Comparison of ENCODE assay signal across 1 cellular context in the genomic region with DNA sequence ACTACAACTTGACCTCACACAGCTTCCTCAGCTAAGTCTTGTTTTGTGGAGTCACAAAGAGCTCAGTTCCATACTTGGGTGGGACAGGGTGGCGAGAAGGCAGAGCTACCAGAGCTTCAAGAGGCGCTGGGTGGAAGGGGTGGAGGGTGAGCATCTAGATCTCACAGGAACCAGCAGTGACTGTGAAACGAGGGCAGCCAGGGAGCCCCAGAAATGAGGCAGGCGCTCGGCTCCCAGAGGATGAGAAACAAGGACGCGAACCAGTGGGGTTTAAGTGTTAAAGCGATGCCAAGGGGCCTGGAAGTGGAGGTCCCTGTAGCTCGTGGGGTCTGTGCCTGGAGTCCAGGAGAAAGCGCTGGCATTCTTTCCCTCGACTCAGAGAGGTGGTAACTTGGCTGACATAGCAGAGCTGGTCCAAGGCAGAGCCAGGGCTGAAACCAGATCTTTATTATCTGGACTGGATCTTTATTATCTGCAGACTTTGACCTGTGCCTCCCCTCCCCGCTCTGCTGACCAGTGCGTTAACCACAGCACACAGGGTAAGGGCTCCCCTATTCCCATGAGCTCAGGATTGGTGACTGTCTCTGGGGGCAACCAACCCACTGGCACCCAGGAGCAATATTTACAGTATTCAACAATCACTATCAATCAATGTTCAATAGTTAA.
TF ChIP-seq lines count a peak whose summit lies in the region.

No MANE protein-coding gene starts in this region.

TF ChIP-seq in H1, 55 proteins besides CTCF, POLR2A, EP300 and RAD21:
- TF ChIP-seq CHD2 (IDR thresholded peaks at IDR 0.05; ENCODE audit: low read length) (no peak), GABPA (IDR thresholded peaks at IDR 0.05; ENCODE audit: borderline replicate concordance, insufficient read depth, low read length) (no peak), KDM5A (IDR thresholded peaks at IDR 0.05; ENCODE audit: low read length) (no peak), POU5F1 (IDR thresholded peaks at IDR 0.05; ENCODE audit: low read depth, low read length) (no peak), MAFK (IDR thresholded peaks at IDR 0.05; ENCODE audit: low read depth, low read length) (no peak), BCL11A (IDR thresholded peaks at IDR 0.05; ENCODE audit: low read depth in 2 of 2, low read length in 2 of 2) (no peak), ZNF274 (IDR thresholded peaks at IDR 0.05; ENCODE audit: borderline replicate concordance, extremely low read depth, low read length) (no peak), SAP30 (IDR thresholded peaks at IDR 0.05; ENCODE audit: insufficient read depth, insufficient replicate concordance, low read length) (no peak), SUZ12 (IDR thresholded peaks at IDR 0.05; ENCODE audit: low read length) (no peak), TEAD4 (IDR thresholded peaks at IDR 0.05; ENCODE audit: low read depth, low read length) (no peak), HDAC2 (IDR thresholded peaks at IDR 0.05; ENCODE audit: borderline replicate concordance in 1 of 2, low read depth in 2 of 2, low read length in 2 of 2) (no peak), SP4 (IDR thresholded peaks at IDR 0.05; ENCODE audit: low read length) (no peak), SIX5 (IDR thresholded peaks at IDR 0.05; ENCODE audit: low read depth, low read length) (no peak), POLR2AphosphoS5 (IDR thresholded peaks at IDR 0.05; ENCODE audit: low read depth, low read length) (no peak), KDM4A (IDR thresholded peaks at IDR 0.05; ENCODE audit: low read depth, low read length, severe bottlenecking) (no peak)
- TF ChIP-seq, protein P1, sequence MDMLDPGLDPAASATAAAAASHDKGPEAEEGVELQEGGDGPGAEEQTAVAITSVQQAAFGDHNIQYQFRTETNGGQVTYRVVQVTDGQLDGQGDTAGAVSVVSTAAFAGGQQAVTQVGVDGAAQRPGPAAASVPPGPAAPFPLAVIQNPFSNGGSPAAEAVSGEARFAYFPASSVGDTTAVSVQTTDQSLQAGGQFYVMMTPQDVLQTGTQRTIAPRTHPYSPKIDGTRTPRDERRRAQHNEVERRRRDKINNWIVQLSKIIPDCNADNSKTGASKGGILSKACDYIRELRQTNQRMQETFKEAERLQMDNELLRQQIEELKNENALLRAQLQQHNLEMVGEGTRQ (IDR thresholded peaks at IDR 0.05; ENCODE audit: low read length) = no peak
- TF ChIP-seq, protein P2, sequence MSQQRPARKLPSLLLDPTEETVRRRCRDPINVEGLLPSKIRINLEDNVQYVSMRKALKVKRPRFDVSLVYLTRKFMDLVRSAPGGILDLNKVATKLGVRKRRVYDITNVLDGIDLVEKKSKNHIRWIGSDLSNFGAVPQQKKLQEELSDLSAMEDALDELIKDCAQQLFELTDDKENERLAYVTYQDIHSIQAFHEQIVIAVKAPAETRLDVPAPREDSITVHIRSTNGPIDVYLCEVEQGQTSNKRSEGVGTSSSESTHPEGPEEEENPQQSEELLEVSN (IDR thresholded peaks at IDR 0.05) = no peak
- TF ChIP-seq, protein P3, sequence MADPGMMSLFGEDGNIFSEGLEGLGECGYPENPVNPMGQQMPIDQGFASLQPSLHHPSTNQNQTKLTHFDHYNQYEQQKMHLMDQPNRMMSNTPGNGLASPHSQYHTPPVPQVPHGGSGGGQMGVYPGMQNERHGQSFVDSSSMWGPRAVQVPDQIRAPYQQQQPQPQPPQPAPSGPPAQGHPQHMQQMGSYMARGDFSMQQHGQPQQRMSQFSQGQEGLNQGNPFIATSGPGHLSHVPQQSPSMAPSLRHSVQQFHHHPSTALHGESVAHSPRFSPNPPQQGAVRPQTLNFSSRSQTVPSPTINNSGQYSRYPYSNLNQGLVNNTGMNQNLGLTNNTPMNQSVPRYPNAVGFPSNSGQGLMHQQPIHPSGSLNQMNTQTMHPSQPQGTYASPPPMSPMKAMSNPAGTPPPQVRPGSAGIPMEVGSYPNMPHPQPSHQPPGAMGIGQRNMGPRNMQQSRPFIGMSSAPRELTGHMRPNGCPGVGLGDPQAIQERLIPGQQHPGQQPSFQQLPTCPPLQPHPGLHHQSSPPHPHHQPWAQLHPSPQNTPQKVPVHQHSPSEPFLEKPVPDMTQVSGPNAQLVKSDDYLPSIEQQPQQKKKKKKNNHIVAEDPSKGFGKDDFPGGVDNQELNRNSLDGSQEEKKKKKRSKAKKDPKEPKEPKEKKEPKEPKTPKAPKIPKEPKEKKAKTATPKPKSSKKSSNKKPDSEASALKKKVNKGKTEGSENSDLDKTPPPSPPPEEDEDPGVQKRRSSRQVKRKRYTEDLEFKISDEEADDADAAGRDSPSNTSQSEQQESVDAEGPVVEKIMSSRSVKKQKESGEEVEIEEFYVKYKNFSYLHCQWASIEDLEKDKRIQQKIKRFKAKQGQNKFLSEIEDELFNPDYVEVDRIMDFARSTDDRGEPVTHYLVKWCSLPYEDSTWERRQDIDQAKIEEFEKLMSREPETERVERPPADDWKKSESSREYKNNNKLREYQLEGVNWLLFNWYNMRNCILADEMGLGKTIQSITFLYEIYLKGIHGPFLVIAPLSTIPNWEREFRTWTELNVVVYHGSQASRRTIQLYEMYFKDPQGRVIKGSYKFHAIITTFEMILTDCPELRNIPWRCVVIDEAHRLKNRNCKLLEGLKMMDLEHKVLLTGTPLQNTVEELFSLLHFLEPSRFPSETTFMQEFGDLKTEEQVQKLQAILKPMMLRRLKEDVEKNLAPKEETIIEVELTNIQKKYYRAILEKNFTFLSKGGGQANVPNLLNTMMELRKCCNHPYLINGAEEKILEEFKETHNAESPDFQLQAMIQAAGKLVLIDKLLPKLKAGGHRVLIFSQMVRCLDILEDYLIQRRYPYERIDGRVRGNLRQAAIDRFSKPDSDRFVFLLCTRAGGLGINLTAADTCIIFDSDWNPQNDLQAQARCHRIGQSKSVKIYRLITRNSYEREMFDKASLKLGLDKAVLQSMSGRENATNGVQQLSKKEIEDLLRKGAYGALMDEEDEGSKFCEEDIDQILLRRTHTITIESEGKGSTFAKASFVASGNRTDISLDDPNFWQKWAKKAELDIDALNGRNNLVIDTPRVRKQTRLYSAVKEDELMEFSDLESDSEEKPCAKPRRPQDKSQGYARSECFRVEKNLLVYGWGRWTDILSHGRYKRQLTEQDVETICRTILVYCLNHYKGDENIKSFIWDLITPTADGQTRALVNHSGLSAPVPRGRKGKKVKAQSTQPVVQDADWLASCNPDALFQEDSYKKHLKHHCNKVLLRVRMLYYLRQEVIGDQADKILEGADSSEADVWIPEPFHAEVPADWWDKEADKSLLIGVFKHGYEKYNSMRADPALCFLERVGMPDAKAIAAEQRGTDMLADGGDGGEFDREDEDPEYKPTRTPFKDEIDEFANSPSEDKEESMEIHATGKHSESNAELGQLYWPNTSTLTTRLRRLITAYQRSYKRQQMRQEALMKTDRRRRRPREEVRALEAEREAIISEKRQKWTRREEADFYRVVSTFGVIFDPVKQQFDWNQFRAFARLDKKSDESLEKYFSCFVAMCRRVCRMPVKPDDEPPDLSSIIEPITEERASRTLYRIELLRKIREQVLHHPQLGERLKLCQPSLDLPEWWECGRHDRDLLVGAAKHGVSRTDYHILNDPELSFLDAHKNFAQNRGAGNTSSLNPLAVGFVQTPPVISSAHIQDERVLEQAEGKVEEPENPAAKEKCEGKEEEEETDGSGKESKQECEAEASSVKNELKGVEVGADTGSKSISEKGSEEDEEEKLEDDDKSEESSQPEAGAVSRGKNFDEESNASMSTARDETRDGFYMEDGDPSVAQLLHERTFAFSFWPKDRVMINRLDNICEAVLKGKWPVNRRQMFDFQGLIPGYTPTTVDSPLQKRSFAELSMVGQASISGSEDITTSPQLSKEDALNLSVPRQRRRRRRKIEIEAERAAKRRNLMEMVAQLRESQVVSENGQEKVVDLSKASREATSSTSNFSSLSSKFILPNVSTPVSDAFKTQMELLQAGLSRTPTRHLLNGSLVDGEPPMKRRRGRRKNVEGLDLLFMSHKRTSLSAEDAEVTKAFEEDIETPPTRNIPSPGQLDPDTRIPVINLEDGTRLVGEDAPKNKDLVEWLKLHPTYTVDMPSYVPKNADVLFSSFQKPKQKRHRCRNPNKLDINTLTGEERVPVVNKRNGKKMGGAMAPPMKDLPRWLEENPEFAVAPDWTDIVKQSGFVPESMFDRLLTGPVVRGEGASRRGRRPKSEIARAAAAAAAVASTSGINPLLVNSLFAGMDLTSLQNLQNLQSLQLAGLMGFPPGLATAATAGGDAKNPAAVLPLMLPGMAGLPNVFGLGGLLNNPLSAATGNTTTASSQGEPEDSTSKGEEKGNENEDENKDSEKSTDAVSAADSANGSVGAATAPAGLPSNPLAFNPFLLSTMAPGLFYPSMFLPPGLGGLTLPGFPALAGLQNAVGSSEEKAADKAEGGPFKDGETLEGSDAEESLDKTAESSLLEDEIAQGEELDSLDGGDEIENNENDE (IDR thresholded peaks at IDR 0.05; ENCODE audit: insufficient replicate concordance, low read length) = no peak
